ENCODE assay signal across 11 cellular contexts in the genomic region with DNA sequence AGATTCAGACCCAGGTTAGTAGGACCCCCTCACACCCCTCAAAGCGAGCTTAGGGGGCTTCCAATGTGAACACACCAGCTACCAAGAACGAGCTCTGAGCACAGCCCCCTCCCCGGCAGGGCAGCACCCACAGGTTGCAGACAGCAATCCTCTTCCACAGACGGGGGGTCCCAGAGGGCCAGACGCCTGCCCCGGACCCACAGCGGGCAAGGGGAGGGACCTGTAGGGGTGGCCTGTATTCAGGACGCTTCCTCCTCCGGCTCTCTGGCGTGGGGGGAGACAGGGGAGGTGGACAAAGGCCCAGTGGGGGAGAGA. TPM values are rescaled to one million over a fixed set of nuclear protein-coding genes. Genes with fewer than 3 reads are reported as not detected.
A peak's percentile ranks its signal among the peaks of the same experiment; 100 is the strongest.
DNase-seq lines count a peak whose midpoint lies in the region; ATAC-seq and TF ChIP-seq lines count a peak whose summit lies in the region.
"Had no signal": no experiment of that assay in that cellular context is flagged by ENCODE, and none has a peak within 500 bp of the region (broad histone marks: within the 10 kb centered on the region; RNA-seq: fewer than 3 reads in every experiment).

No MANE protein-coding gene starts in this region.

- H3K36me3 ChIP-seq in BLaER1 treated with 17β-estradiol and CSF1 and Interleukin-3, amounts not matched to agents 10 nM and 100 nM, result no peaks in the 10 kb centered on the region; a peak in 1 of 22 replicates
- no peaks in the 10 kb centered on the region for H3K36me3 ChIP-seq in body of pancreas (replicated peaks in 1 of 2; ENCODE audit: insufficient read depth in 1 of 2, low read depth in 2 of 2)
- H3K36me3 ChIP-seq in Karpas-422 (ENCODE audit: insufficient read depth, low read length), result no peaks in the 10 kb centered on the region

- TF ChIP-seq POLR2A in body of pancreas (IDR thresholded peaks at IDR 0.05), result no peak

- H3K9me2 ChIP-seq in Karpas-422 (replicated peaks; ENCODE audit: insufficient read depth, low read length), result no peaks in the 10 kb centered on the region

- peaks cover 30% of the 10 kb centered on the region for H3K4me1 Mint-ChIP-seq in nephron progenitor cell

- no peaks in the 10 kb centered on the region for H4K20me1 ChIP-seq in BLaER1 treated with 17β-estradiol and CSF1 and Interleukin-3, amounts not matched to agents 10 nM and 100 nM
- H4K20me1 ChIP-seq in Karpas-422 (ENCODE audit: insufficient read depth, low read depth, low read length), result no peaks in the 10 kb centered on the region

- H3K9ac ChIP-seq in BLaER1 treated with 17β-estradiol and CSF1 and Interleukin-3, amounts not matched to agents 10 nM and 100 nM, result peak overlapping the region in 2 of 11 experiments; percentile 25 to 31; a peak in 2 of 22 replicates
- no peak overlapping the region for H3K9ac ChIP-seq in Karpas-422 (ENCODE audit: low read length)

- no peak overlapping the region for H2AFZ ChIP-seq in Karpas-422 (ENCODE audit: low read length)

- no peaks in the 10 kb centered on the region for H3K9me3 ChIP-seq in BLaER1 treated with 17β-estradiol and CSF1 and Interleukin-3, amounts not matched to agents 10 nM and 100 nM (replicated peaks in 1 of 11)
- no peaks in the 10 kb centered on the region for H3K9me3 ChIP-seq in body of pancreas
- no peaks in the 10 kb centered on the region for H3K9me3 ChIP-seq in Karpas-422 (ENCODE audit: low read length)

- H3K27me3 ChIP-seq in BLaER1 treated with 17β-estradiol and CSF1 and Interleukin-3, amounts not matched to agents 10 nM and 100 nM, result peaks cover 10 to 20% (median 13%) of the 10 kb centered on the region in 11 experiments
- peaks cover 0 to 14% of the 10 kb centered on the region in 2 donors for H3K27me3 ChIP-seq in body of pancreas
- H3K27me3 ChIP-seq in Karpas-422 (ENCODE audit: low read length), result no peaks in the 10 kb centered on the region

- no peak for DNase-seq in body of pancreas
- no peak for DNase-seq in nephron progenitor cell
- DNase-seq in cerebellum (ENCODE audit: low spot score), result no peak
- DNase-seq in Karpas-422, result no peak
- DNase-seq: activated CD4-positive, alpha-beta T cell treated with anti-CD3 and anti-CD28 coated beads, Interleukin-2, amount 50 U/mL, for 48 hours; aorta; NCI-H226 had no signal

- peak overlapping the region in 2 of 11 experiments; percentile 28 to 45; a peak in 2 of 22 replicates for H3K27ac ChIP-seq in BLaER1 treated with 17β-estradiol and CSF1 and Interleukin-3, amounts not matched to agents 10 nM and 100 nM
- H3K27ac ChIP-seq in body of pancreas, result peak overlapping the region; percentile 73 to 87 (median 80)
- no peak overlapping the region for H3K27ac ChIP-seq in Karpas-422 (ENCODE audit: low read length)

- 13 to 24% methylated on average over 5 to 10 of the region's 10 CpGs for WGBS in body of pancreas, 2 donors

- peak overlapping the region in 7 of 11 experiments; percentile 13 to 99 (median 47); a peak in 12 of 22 replicates for H3K4me2 ChIP-seq in BLaER1 treated with 17β-estradiol and CSF1 and Interleukin-3, amounts not matched to agents 10 nM and 100 nM
- H3K4me2 ChIP-seq in Karpas-422 (ENCODE audit: low read depth, low read length, poor library complexity, severe bottlenecking), result no peak overlapping the region

- H3K36me3 Mint-ChIP-seq in nephron progenitor cell (ENCODE audit: low read depth), result no peaks in the 10 kb centered on the region

- peaks cover 32 to 66% (median 57%) of the 10 kb centered on the region in 10 experiments for H3K4me1 ChIP-seq in BLaER1 treated with 17β-estradiol and CSF1 and Interleukin-3, amounts not matched to agents 10 nM and 100 nM
- peaks cover 20% of the 10 kb centered on the region for H3K4me1 ChIP-seq in body of pancreas
- H3K4me1 ChIP-seq in Karpas-422 (ENCODE audit: low read length), result no peaks in the 10 kb centered on the region

- intact Hi-C loops in body of pancreas (cut with DNase I), result no loop called here

- ATAC-seq in body of pancreas, result no peak
- ATAC-seq in esophagus mucosa, result no peak

- peak overlapping the region; percentile 25 for H3K4me3 Mint-ChIP-seq in nephron progenitor cell

- H3K27ac Mint-ChIP-seq in nephron progenitor cell, result no peak overlapping the region
- H3K27ac Mint-ChIP-seq: activated T-helper 2 cell treated with anti-CD3 and anti-CD28 coated beads, Interferon-gamma antibody, Interleukin-2, Interleukin-4, amounts not matched to agents 10 μg/mL and 5 μg/mL and 100 μg/mL, durations not matched to agents 14 hours and 24 hours and 36 hours had no signal

- H3K9me3 Mint-ChIP-seq in nephron progenitor cell, result no peaks in the 10 kb centered on the region
- H3K9me3 Mint-ChIP-seq: activated T-helper 2 cell treated with anti-CD3 and anti-CD28 coated beads, Interferon-gamma antibody, Interleukin-2, Interleukin-4, amounts not matched to agents 10 μg/mL and 5 μg/mL and 100 μg/mL, durations not matched to agents 14 hours and 24 hours and 36 hours had no signal

- no peaks in the 10 kb centered on the region for H3K79me2 ChIP-seq in Karpas-422 (ENCODE audit: low read length)

- H3K4me3 ChIP-seq in BLaER1 treated with 17β-estradiol and CSF1 and Interleukin-3, amounts not matched to agents 10 nM and 100 nM, result no peak overlapping the region
- H3K4me3 ChIP-seq in body of pancreas (no peak overlapping the region), Karpas-422 (ENCODE audit: low read length) (no peak overlapping the region)

- TF ChIP-seq CTCF in body of pancreas (IDR thresholded peaks at IDR 0.05) (no peak), nephron progenitor cell (IDR thresholded peaks at IDR 0.05) (no peak)

- peaks cover 63% of the 10 kb centered on the region for H3K27me3 Mint-ChIP-seq in nephron progenitor cell (ENCODE audit: low read depth, poor library complexity)

RNA-seq across cellular contexts. Expression of a gene that starts 4.8 kb away (rescaled TPM):
- total RNA-seq in body of pancreas, result 10 to 100 TPM; 20.5 to 88.7 TPM
- total RNA-seq in cerebellum, result 119 TPM
- not detected in 2 replicates for total RNA-seq in Karpas-422 (2014; rRNA removed; shearing (Covaris generic); ENCODE audit: low replicate concordance)
- 0.44 TPM for total RNA-seq in esophagus mucosa

RNA-seq across cellular contexts. Expression of a gene that starts 29.0 kb away (rescaled TPM):
- 100 to 1,000 TPM; 182 to 290 TPM for total RNA-seq in body of pancreas
- 49.7 TPM for total RNA-seq in cerebellum
- 88.3 and 99.4 TPM in 2 replicates for total RNA-seq in Karpas-422 (2014; rRNA removed; shearing (Covaris generic); ENCODE audit: low replicate concordance)
- 38.5 TPM for total RNA-seq in esophagus mucosa

RNA-seq across cellular contexts. Expression of a gene that starts 43.6 kb away (rescaled TPM):
- 10 to 100 TPM; 21.8 to 25.7 TPM for total RNA-seq in body of pancreas
- total RNA-seq in cerebellum, result 1.3 TPM
- total RNA-seq in Karpas-422 (2014; rRNA removed; shearing (Covaris generic); ENCODE audit: low replicate concordance), result 5.0 and 14.1 TPM in 2 replicates
- total RNA-seq in esophagus mucosa, result 7.2 TPM

RNA-seq across cellular contexts. Expression of a gene that starts 53.1 kb away (rescaled TPM):
- total RNA-seq in body of pancreas (10 to 100 TPM; 18.2 to 92.9 TPM), cerebellum (3.9 TPM), esophagus mucosa (18.2 TPM)
- not detected in 2 replicates for total RNA-seq in Karpas-422 (2014; rRNA removed; shearing (Covaris generic); ENCODE audit: low replicate concordance)
- total RNA-seq: mononuclear cell had no signal

RNA-seq across cellular contexts. Expression of a gene that starts 55.3 kb away (rescaled TPM):
- total RNA-seq in body of pancreas (10 to 100 TPM in 1 of 2 donors, 1 to 10 TPM in 1; 2.9 to 35.6 TPM), cerebellum (2.1 TPM), esophagus mucosa (1.5 TPM)
- total RNA-seq in Karpas-422 (2014; rRNA removed; shearing (Covaris generic); ENCODE audit: low replicate concordance), result 0.15 and 0.61 TPM in 2 replicates

Comparison
In these comparisons a context has a peak if more than half of its experiments do, and no peak if none do; other contexts are left out.
1. RNA of a gene that starts 4.8 kb away (total RNA-seq): 119 TPM in cerebellum (single experiment) and 20.5 to 88.7 TPM in body of pancreas; 0.44 TPM in esophagus mucosa (single experiment) and not detected in Karpas-422; every median in the first group is over 10 times any median in the second.